Comparison of ENCODE assay signal across 8 cellular contexts in genomic region chr12:6946033-6946919, GRCh38.
A peak's percentile ranks its signal among the peaks of the same experiment; 100 is the strongest.
DNase-seq lines count a peak whose midpoint lies in the region; ATAC-seq and TF ChIP-seq lines count a peak whose summit lies in the region.

No MANE protein-coding gene starts in this region.

- peak; percentile 34 for ATAC-seq in HG02610 (IDR thresholded peaks at IDR 0.05; ENCODE audit: unreplicated experiment)
- ATAC-seq in GM19324 (IDR thresholded peaks at IDR 0.05; ENCODE audit: low FRiP score, unreplicated experiment) = no peak

- H3K79me2 ChIP-seq in DOHH2 (ENCODE audit: control insufficient read depth, low read length) = no peaks in the 10 kb centered on the region

- H3K9me2 ChIP-seq in DOHH2 (replicated peaks; ENCODE audit: control insufficient read depth, low read length) = no peaks in the 10 kb centered on the region

- H3K9me3 ChIP-seq in DOHH2 (ENCODE audit: control insufficient read depth, insufficient read depth, low read length) = no peaks in the 10 kb centered on the region

- peaks cover 16% of the 10 kb centered on the region for H3K27me3 ChIP-seq in DOHH2 (ENCODE audit: control insufficient read depth, low read length)

- peak overlapping the region; percentile 100 for H3K27ac Mint-ChIP-seq in activated naive CD4-positive, alpha-beta T cell treated with anti-CD3 and anti-CD28 coated beads, Interleukin-2, amount 50 U/mL, for 24 hours

- H3K36me3 ChIP-seq in DOHH2 (ENCODE audit: control insufficient read depth, low read length) = no peaks in the 10 kb centered on the region

- peak overlapping the region; percentile 80 for H3K27ac ChIP-seq in DOHH2 (ENCODE audit: low read depth, low read length)

- no peak for TF ChIP-seq CTCF in DOHH2 (IDR thresholded peaks at IDR 0.05; ENCODE audit: low read depth, low read length, poor library complexity, severe bottlenecking)

- peaks cover 85% of the 10 kb centered on the region for H3K4me1 Mint-ChIP-seq in activated naive CD4-positive, alpha-beta T cell treated with anti-CD3 and anti-CD28 coated beads, Interleukin-2, amount 50 U/mL, for 24 hours

- peaks cover 69% of the 10 kb centered on the region for H3K4me1 ChIP-seq in DOHH2 (ENCODE audit: control insufficient read depth, low read length)

- DNase-seq in NCI-H69 (lab: John Stamatoyannopoulos, UW) (peak; percentile 99), iPS-NIHi11 (ENCODE audit: low spot score) (peak; percentile 95), NCI-H446 (lab: John Stamatoyannopoulos, UW) (no peak)
- peak; percentile 56 for DNase-seq in stimulated activated CD4-positive, alpha-beta T cell treated with anti-CD3 and anti-CD28 coated beads, Interleukin-4, amount 100 ng/mL, for 24 hours

- peak overlapping the region; percentile 99 for H3K4me3 Mint-ChIP-seq in activated naive CD4-positive, alpha-beta T cell treated with anti-CD3 and anti-CD28 coated beads, Interleukin-2, amount 50 U/mL, for 24 hours

- H3K4me3 ChIP-seq in DOHH2 (ENCODE audit: low read length) = peak overlapping the region; percentile 95

- no peaks in the 10 kb centered on the region for H4K20me1 ChIP-seq in DOHH2 (ENCODE audit: control insufficient read depth, insufficient read depth, low read depth, low read length)

- H3F3A ChIP-seq in DOHH2 (ENCODE audit: control insufficient read depth, insufficient read depth) = peaks cover 13% of the 10 kb centered on the region

- H3K27me3 Mint-ChIP-seq in activated naive CD4-positive, alpha-beta T cell treated with anti-CD3 and anti-CD28 coated beads, Interleukin-2, amount 50 U/mL, for 24 hours = no peaks in the 10 kb centered on the region

- H3K4me2 ChIP-seq in DOHH2 (ENCODE audit: low read length) = peak overlapping the region; percentile 100

- peaks cover 6% of the 10 kb centered on the region for H3K36me3 Mint-ChIP-seq in activated naive CD4-positive, alpha-beta T cell treated with anti-CD3 and anti-CD28 coated beads, Interleukin-2, amount 50 U/mL, for 24 hours

- no peaks in the 10 kb centered on the region for H3K9me3 Mint-ChIP-seq in activated naive CD4-positive, alpha-beta T cell treated with anti-CD3 and anti-CD28 coated beads, Interleukin-2, amount 50 U/mL, for 24 hours

Comparison
In these comparisons a context has a peak if more than half of its experiments do, and no peak if none do; other contexts are left out.
1. DNase-seq: peak in NCI-H69 (single experiment), iPS-NIHi11 (single experiment) and stimulated activated CD4-positive, alpha-beta T cell treated with anti-CD3 and anti-CD28 coated beads, Interleukin-4, amount 100 ng/mL, for 24 hours (single experiment); none in NCI-H446 (0 of 2).